Comparison of ENCODE assay signal across 1 cellular context in the genomic region with DNA sequence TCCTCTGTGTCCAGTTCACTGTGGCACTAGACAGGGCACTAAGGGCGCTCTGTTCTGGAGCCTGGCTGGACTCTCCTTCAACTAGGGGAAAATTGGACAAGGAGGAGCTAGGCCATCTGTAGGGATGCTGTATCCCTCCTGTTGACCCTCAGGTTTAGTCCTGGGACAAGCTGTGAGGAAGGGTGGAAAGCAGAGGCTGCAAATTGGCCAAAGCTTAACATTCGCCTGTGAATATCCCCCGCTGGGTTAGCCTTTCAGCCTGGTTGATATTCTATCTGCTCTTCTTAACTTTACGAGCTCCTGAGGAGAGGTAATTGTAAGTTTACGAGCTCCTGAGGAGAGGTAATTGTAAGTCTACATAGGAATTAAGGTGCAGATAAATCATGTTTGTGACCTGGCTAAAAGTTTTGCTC.
TF ChIP-seq lines count a peak whose summit lies in the region.

No MANE protein-coding gene starts in this region.

TF ChIP-seq in SK-N-SH, 30 proteins besides CTCF, POLR2A, EP300 and RAD21 (continued from another document):
- TF ChIP-seq USF1 (IDR thresholded peaks at IDR 0.05; ENCODE audit: borderline replicate concordance, low read depth): no peak
- TF ChIP-seq POLR2AphosphoS5 (IDR thresholded peaks at IDR 0.05; ENCODE audit: low read depth, low read length): no peak
- no peak for TF ChIP-seq GABPA (IDR thresholded peaks at IDR 0.05; ENCODE audit: low read depth)
- TF ChIP-seq RCOR1 (IDR thresholded peaks at IDR 0.05; ENCODE audit: low read length): no peak
- TF ChIP-seq EZH2phosphoT487 (IDR thresholded peaks at IDR 0.05; ENCODE audit: borderline replicate concordance, low read depth): no peak
- TF ChIP-seq FOXJ3 (CRISPR knock-in tag; IDR thresholded peaks at IDR 0.05): no peak
- TF ChIP-seq SMC3 (IDR thresholded peaks at IDR 0.05; ENCODE audit: low read depth, low read length): no peak
- no peak for TF ChIP-seq CHD2 (IDR thresholded peaks at IDR 0.05; ENCODE audit: low read length, partially characterized antibody)
- no peak for TF ChIP-seq YY1 (IDR thresholded peaks at IDR 0.05; ENCODE audit: low read depth)
- TF ChIP-seq NRF1 (IDR thresholded peaks at IDR 0.05; ENCODE audit: low read depth, low read length): no peak
- TF ChIP-seq RFX5 (IDR thresholded peaks at IDR 0.05; ENCODE audit: low read length): no peak
- TF ChIP-seq TAF1 (IDR thresholded peaks at IDR 0.05; ENCODE audit: borderline replicate concordance, low read depth, low read length): no peak
TF ChIP-seq in SK-N-SH: peak in this region for 0.
